In genomic region chr20:56914532-56914931, GRCh38 we compare ENCODE assay signal across 36 cellular contexts.
"Had no signal": no experiment of that assay in that cellular context is flagged by ENCODE, and none has a peak within 500 bp of the region (broad histone marks: within the 10 kb centered on the region; RNA-seq: fewer than 3 reads in every experiment).

No MANE protein-coding gene starts in this region.

- H3K27me3 Mint-ChIP-seq: activated B cell treated with CpG ODN at 0.5 μM for 24 hours; activated CD4-positive, alpha-beta T cell treated with anti-CD3 and anti-CD28 coated beads, Interleukin-2, amount 10 ng/mL, durations not matched to agents 24 days and 14 days; activated CD8-positive, alpha-beta T cell treated with anti-CD3 and anti-CD28 coated beads for 36 hours had no signal

- H3K4me1 ChIP-seq: adrenal gland, breast epithelium had no signal

- FAIRE-seq: astrocyte, colon, TTC549 had no signal

- H3K9me3 ChIP-seq: adrenal gland, body of pancreas, breast epithelium had no signal

- H3K27me3 ChIP-seq: body of pancreas, breast epithelium had no signal

- DNase-seq: activated B cell treated with CpG ODN at 0.5 μM for 24 hours; activated CD4-positive, alpha-beta memory T cell treated with anti-CD3 and anti-CD28 coated beads for 36 hours; activated CD4-positive, alpha-beta T cell treated with anti-CD3 and anti-CD28 coated beads for 4 hours; activated CD4-positive, alpha-beta T cell treated with anti-CD3 and anti-CD28 coated beads, Interleukin-2, amount 10 ng/mL, durations not matched to agents 24 days and 14 days; activated CD4-positive, alpha-beta T cell treated with anti-CD3 and anti-CD28 coated beads, Interleukin-2, amount 50 U/mL, for 1 hour; activated CD4-positive, alpha-beta T cell treated with anti-CD3 and anti-CD28 coated beads, Interleukin-2, amount 50 U/mL, for 4 hours; activated CD4-positive, CD25-positive, alpha-beta regulatory T cell treated with anti-CD3 and anti-CD28 coated beads, Interleukin-2, amount 50 U/mL, for 72 hours; activated CD8-positive, alpha-beta memory T cell treated with anti-CD3 and anti-CD28 coated beads, Interleukin-2, amount 50 U/mL, for 4 hours; activated CD8-positive, alpha-beta T cell treated with anti-CD3 and anti-CD28 coated beads for 36 hours; activated effector memory CD4-positive, alpha-beta T cell treated with anti-CD3 and anti-CD28 coated beads, Interleukin-2, amount 50 U/mL, for 16 hours; activated gamma-delta T cell treated with Interleukin-2 at 50 U/mL for 16 hours; activated naive CD4-positive, alpha-beta T cell; activated naive CD4-positive, alpha-beta T cell treated with anti-CD3 and anti-CD28 coated beads for 36 hours; activated naive CD4-positive, alpha-beta T cell treated with anti-CD3 and anti-CD28 coated beads, Interleukin-2, amount 50 U/mL, for 16 hours; activated naive CD8-positive, alpha-beta T cell treated with anti-CD3 and anti-CD28 coated beads for 36 hours; activated T-cell treated with anti-CD3 and anti-CD28 coated beads for 4 hours; activated T-cell treated with anti-CD3 and anti-CD28 coated beads, Interleukin-2, amount 50 U/mL, for 1 hour; activated T-cell treated with anti-CD3 and anti-CD28 coated beads, Interleukin-2, amount 50 U/mL, for 4 hours; activated T-cell treated with anti-CD3 and anti-CD28 coated beads, Interleukin-2, amount 50 U/mL, for 72 hours; adrenal gland; amniotic stem cell; aorta; body of pancreas; brain microvascular endothelial cell; central memory CD4-positive, alpha-beta T cell; T-helper 2 cell; T-helper 9 cell had no signal

- H3K4me1 Mint-ChIP-seq: activated B cell treated with CpG ODN at 0.5 μM for 24 hours; activated CD4-positive, alpha-beta T cell treated with anti-CD3 and anti-CD28 coated beads, Interleukin-2, amount 10 ng/mL, durations not matched to agents 24 days and 14 days; activated naive CD8-positive, alpha-beta T cell treated with anti-CD3 and anti-CD28 coated beads for 36 hours; activated T-helper 17 cell treated with anti-CD3 and anti-CD28 coated beads, Interleukin-2, amount 50 U/mL, for 72 hours had no signal

- ATAC-seq: activated CD8-positive, alpha-beta T cell treated with anti-CD3 and anti-CD28 coated beads for 36 hours; activated naive CD4-positive, alpha-beta T cell treated with anti-CD3 and anti-CD28 coated beads, Interleukin-2, amount 50 U/mL, for 72 hours; activated T-cell treated with anti-CD3 and anti-CD28 coated beads, Interleukin-2, amount 50 U/mL, for 4 hours; activated T-cell treated with anti-CD3 and anti-CD28 coated beads, Interleukin-2, amount 50 U/mL, for 72 hours; activated T-helper 17 cell treated with anti-CD3 and anti-CD28 coated beads, Interleukin-2, amount 50 U/mL, for 72 hours; body of pancreas had no signal

- H3K4me3 Mint-ChIP-seq: activated B cell treated with CpG ODN at 0.5 μM for 24 hours; activated CD4-positive, alpha-beta memory T cell treated with anti-CD3 and anti-CD28 coated beads for 36 hours; activated CD4-positive, alpha-beta T cell treated with anti-CD3 and anti-CD28 coated beads, Interleukin-2, amount 10 ng/mL, durations not matched to agents 24 days and 14 days; activated CD8-positive, alpha-beta T cell treated with anti-CD3 and anti-CD28 coated beads for 36 hours; activated naive CD4-positive, alpha-beta T cell treated with anti-CD3 and anti-CD28 coated beads for 36 hours; activated naive CD8-positive, alpha-beta T cell treated with anti-CD3 and anti-CD28 coated beads for 36 hours; activated T-cell treated with anti-CD3 and anti-CD28 coated beads, Interleukin-2, amount 50 U/mL, for 4 hours; activated T-cell treated with anti-CD3 and anti-CD28 coated beads, Interleukin-2, amount 50 U/mL, for 72 hours; activated T-helper 1 cell treated with anti-CD3 and anti-CD28 coated beads, Interleukin-12 subunit alpha, Interleukin-12 subunit beta, Interleukin-2, Interleukin-4 antibody, amounts not matched to agents 30 ng/mL and 10 ng/mL and 1 ng/mL, durations not matched to agents 14 hours and 24 hours and 36 hours; activated T-helper 17 cell treated with anti-CD3 and anti-CD28 coated beads, Interleukin-2, amount 50 U/mL, for 72 hours; T-helper 2 cell treated with Interferon-gamma antibody and Interleukin-4, amounts not matched to agents 5 μg/mL and 100 μg/mL, for 36 hours had no signal

- H3K36me3 ChIP-seq: adrenal gland, brain microvascular endothelial cell, breast epithelium had no signal

- H3K4me3 ChIP-seq: adrenal gland, body of pancreas, breast epithelium had no signal

- H3K9me3 Mint-ChIP-seq: activated B cell treated with CpG ODN at 0.5 μM for 24 hours; activated CD4-positive, alpha-beta memory T cell treated with anti-CD3 and anti-CD28 coated beads for 36 hours; activated CD4-positive, alpha-beta T cell treated with anti-CD3 and anti-CD28 coated beads, Interleukin-2, amount 10 ng/mL, durations not matched to agents 24 days and 14 days; activated CD8-positive, alpha-beta T cell treated with anti-CD3 and anti-CD28 coated beads for 36 hours; activated naive CD4-positive, alpha-beta T cell treated with anti-CD3 and anti-CD28 coated beads for 36 hours; activated naive CD8-positive, alpha-beta T cell treated with anti-CD3 and anti-CD28 coated beads for 36 hours; activated T-cell treated with anti-CD3 and anti-CD28 coated beads, Interleukin-2, amount 50 U/mL, for 4 hours; activated T-helper 1 cell treated with anti-CD3 and anti-CD28 coated beads, Interleukin-12 subunit alpha, Interleukin-12 subunit beta, Interleukin-2, Interleukin-4 antibody, amounts not matched to agents 30 ng/mL and 10 ng/mL and 1 ng/mL, durations not matched to agents 14 hours and 24 hours and 36 hours; T-helper 2 cell treated with Interferon-gamma antibody and Interleukin-4, amounts not matched to agents 5 μg/mL and 100 μg/mL, for 36 hours had no signal

- H3K27ac ChIP-seq: adrenal gland, brain microvascular endothelial cell, breast epithelium, VCaP had no signal

- H3K36me3 Mint-ChIP-seq: activated CD4-positive, alpha-beta memory T cell treated with anti-CD3 and anti-CD28 coated beads for 36 hours; activated naive CD4-positive, alpha-beta T cell treated with anti-CD3 and anti-CD28 coated beads, Interleukin-2, amount 50 U/mL, for 72 hours; activated naive CD8-positive, alpha-beta T cell treated with anti-CD3 and anti-CD28 coated beads for 36 hours had no signal

- H3K27ac Mint-ChIP-seq: activated B cell treated with CpG ODN at 0.5 μM for 24 hours; activated CD4-positive, alpha-beta memory T cell treated with anti-CD3 and anti-CD28 coated beads for 36 hours; activated CD4-positive, alpha-beta T cell treated with anti-CD3 and anti-CD28 coated beads, Interleukin-2, amount 10 ng/mL, durations not matched to agents 24 days and 14 days; activated CD8-positive, alpha-beta T cell treated with anti-CD3 and anti-CD28 coated beads for 36 hours; activated naive CD4-positive, alpha-beta T cell treated with anti-CD3 and anti-CD28 coated beads for 36 hours; activated naive CD4-positive, alpha-beta T cell treated with anti-CD3 and anti-CD28 coated beads, Interleukin-2, amount 50 U/mL, for 72 hours; activated naive CD8-positive, alpha-beta T cell treated with anti-CD3 and anti-CD28 coated beads for 36 hours; activated T-cell treated with anti-CD3 and anti-CD28 coated beads, Interleukin-2, amount 50 U/mL, for 72 hours; activated T-helper 1 cell treated with anti-CD3 and anti-CD28 coated beads, Interleukin-12 subunit alpha, Interleukin-12 subunit beta, Interleukin-2, Interleukin-4 antibody, amounts not matched to agents 30 ng/mL and 10 ng/mL and 1 ng/mL, durations not matched to agents 14 hours and 24 hours and 36 hours; activated T-helper 17 cell treated with anti-CD3 and anti-CD28 coated beads, Interleukin-2, amount 50 U/mL, for 72 hours; T-helper 2 cell treated with Interferon-gamma antibody and Interleukin-4, amounts not matched to agents 5 μg/mL and 100 μg/mL, for 36 hours had no signal
